Comparison of ENCODE assay signal across 1 cellular context in the genomic region with DNA sequence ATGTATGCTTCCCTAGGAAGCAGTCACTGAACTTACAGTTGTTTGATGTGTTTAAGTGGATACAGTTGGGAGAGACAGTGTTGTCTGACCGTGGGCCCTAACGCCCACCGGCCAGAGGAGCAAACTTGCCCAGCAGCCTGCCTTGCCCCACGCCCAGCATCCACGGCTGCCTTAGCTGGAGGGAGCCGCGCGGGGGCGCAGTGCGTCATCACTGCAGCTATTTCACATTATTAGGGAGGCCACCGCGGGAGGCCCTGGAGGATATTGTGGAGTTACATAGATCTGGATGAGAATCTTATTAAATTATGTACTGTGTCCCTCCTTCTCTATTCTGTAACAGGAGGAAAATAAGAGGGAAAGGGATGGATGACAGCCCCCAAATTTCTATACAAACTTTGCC.
TF ChIP-seq lines count a peak whose summit lies in the region.

No MANE protein-coding gene starts in this region.

TF ChIP-seq in GM23338, 12 proteins besides CTCF, POLR2A, EP300 and RAD21 (continued from another document):
- TF ChIP-seq, protein P1, sequence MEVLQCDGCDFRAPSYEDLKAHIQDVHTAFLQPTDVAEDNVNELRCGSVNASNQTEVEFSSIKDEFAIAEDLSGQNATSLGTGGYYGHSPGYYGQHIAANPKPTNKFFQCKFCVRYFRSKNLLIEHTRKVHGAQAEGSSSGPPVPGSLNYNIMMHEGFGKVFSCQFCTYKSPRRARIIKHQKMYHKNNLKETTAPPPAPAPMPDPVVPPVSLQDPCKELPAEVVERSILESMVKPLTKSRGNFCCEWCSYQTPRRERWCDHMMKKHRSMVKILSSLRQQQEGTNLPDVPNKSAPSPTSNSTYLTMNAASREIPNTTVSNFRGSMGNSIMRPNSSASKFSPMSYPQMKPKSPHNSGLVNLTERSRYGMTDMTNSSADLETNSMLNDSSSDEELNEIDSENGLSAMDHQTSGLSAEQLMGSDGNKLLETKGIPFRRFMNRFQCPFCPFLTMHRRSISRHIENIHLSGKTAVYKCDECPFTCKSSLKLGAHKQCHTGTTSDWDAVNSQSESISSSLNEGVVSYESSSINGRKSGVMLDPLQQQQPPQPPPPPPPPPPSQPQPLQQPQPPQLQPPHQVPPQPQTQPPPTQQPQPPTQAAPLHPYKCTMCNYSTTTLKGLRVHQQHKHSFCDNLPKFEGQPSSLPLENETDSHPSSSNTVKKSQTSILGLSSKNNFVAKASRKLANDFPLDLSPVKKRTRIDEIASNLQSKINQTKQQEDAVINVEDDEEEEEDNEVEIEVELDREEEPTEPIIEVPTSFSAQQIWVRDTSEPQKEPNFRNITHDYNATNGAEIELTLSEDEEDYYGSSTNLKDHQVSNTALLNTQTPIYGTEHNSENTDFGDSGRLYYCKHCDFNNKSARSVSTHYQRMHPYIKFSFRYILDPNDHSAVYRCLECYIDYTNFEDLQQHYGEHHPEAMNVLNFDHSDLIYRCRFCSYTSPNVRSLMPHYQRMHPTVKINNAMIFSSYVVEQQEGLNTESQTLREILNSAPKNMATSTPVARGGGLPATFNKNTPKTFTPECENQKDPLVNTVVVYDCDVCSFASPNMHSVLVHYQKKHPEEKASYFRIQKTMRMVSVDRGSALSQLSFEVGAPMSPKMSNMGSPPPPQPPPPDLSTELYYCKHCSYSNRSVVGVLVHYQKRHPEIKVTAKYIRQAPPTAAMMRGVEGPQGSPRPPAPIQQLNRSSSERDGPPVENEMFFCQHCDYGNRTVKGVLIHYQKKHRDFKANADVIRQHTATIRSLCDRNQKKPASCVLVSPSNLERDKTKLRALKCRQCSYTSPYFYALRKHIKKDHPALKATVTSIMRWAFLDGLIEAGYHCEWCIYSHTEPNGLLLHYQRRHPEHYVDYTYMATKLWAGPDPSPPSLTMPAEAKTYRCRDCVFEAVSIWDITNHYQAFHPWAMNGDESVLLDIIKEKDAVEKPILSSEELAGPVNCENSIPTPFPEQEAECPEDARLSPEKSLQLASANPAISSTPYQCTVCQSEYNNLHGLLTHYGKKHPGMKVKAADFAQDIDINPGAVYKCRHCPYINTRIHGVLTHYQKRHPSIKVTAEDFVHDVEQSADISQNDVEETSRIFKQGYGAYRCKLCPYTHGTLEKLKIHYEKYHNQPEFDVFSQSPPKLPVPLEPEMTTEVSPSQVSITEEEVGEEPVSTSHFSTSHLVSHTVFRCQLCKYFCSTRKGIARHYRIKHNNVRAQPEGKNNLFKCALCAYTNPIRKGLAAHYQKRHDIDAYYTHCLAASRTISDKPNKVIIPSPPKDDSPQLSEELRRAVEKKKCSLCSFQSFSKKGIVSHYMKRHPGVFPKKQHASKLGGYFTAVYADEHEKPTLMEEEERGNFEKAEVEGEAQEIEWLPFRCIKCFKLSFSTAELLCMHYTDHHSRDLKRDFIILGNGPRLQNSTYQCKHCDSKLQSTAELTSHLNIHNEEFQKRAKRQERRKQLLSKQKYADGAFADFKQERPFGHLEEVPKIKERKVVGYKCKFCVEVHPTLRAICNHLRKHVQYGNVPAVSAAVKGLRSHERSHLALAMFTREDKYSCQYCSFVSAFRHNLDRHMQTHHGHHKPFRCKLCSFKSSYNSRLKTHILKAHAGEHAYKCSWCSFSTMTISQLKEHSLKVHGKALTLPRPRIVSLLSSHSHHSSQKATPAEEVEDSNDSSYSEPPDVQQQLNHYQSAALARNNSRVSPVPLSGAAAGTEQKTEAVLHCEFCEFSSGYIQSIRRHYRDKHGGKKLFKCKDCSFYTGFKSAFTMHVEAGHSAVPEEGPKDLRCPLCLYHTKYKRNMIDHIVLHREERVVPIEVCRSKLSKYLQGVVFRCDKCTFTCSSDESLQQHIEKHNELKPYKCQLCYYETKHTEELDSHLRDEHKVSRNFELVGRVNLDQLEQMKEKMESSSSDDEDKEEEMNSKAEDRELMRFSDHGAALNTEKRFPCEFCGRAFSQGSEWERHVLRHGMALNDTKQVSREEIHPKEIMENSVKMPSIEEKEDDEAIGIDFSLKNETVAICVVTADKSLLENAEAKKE (CRISPR knock-in tag; IDR thresholded peaks at IDR 0.05): no peak
- TF ChIP-seq NANOG (IDR thresholded peaks at IDR 0.05; ENCODE audit: borderline replicate concordance) (no peak), EZH2phosphoT487 (IDR thresholded peaks at IDR 0.05; ENCODE audit: unreplicated experiment) (no peak), POLR2AphosphoS5 (IDR thresholded peaks at IDR 0.05; ENCODE audit: low read depth) (no peak), ZNF114 (CRISPR knock-in tag; IDR thresholded peaks at IDR 0.05) (no peak), EZH2 (IDR thresholded peaks at IDR 0.05; ENCODE audit: low read depth, unreplicated experiment) (no peak), CREB1 (CRISPR knock-in tag; IDR thresholded peaks at IDR 0.05; ENCODE audit: low read depth) (no peak)
- TF ChIP-seq, protein P2, sequence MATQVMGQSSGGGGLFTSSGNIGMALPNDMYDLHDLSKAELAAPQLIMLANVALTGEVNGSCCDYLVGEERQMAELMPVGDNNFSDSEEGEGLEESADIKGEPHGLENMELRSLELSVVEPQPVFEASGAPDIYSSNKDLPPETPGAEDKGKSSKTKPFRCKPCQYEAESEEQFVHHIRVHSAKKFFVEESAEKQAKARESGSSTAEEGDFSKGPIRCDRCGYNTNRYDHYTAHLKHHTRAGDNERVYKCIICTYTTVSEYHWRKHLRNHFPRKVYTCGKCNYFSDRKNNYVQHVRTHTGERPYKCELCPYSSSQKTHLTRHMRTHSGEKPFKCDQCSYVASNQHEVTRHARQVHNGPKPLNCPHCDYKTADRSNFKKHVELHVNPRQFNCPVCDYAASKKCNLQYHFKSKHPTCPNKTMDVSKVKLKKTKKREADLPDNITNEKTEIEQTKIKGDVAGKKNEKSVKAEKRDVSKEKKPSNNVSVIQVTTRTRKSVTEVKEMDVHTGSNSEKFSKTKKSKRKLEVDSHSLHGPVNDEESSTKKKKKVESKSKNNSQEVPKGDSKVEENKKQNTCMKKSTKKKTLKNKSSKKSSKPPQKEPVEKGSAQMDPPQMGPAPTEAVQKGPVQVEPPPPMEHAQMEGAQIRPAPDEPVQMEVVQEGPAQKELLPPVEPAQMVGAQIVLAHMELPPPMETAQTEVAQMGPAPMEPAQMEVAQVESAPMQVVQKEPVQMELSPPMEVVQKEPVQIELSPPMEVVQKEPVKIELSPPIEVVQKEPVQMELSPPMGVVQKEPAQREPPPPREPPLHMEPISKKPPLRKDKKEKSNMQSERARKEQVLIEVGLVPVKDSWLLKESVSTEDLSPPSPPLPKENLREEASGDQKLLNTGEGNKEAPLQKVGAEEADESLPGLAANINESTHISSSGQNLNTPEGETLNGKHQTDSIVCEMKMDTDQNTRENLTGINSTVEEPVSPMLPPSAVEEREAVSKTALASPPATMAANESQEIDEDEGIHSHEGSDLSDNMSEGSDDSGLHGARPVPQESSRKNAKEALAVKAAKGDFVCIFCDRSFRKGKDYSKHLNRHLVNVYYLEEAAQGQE (IDR thresholded peaks at IDR 0.05; ENCODE audit: unreplicated experiment): no peak
- TF ChIP-seq, protein P3, sequence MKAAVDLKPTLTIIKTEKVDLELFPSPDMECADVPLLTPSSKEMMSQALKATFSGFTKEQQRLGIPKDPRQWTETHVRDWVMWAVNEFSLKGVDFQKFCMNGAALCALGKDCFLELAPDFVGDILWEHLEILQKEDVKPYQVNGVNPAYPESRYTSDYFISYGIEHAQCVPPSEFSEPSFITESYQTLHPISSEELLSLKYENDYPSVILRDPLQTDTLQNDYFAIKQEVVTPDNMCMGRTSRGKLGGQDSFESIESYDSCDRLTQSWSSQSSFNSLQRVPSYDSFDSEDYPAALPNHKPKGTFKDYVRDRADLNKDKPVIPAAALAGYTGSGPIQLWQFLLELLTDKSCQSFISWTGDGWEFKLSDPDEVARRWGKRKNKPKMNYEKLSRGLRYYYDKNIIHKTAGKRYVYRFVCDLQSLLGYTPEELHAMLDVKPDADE (IDR thresholded peaks at IDR 0.05): no peak
